In the genomic region with DNA sequence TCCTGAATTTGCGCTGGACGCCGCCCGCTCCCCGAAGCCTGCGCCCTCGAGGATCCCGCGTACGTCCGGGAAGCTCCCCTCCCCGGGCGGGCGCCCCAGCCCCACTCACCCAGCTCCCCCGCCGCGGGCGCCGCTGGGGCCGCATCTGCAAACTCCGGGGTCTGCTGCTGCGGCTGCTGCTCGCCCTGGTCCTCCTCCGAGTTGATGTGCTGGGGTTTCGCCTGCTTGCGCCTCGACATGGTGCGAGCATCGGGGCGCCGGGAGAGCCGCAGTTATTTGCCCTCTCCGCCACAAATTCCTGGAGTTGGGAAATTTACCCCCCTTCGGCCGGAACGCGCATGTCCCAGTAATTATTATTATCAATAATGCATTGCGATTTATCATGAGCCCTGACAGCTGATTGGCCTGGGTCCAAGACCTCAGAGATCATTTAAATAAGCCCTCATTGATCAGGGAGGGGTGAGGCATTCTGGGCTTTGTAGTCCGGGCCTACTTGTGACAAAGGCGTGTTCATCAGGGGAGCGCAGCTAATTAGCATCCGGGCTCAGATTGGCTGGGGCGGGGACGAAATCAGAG, we compare ENCODE assay signal across 10 cellular contexts. TPM values are rescaled to one million over a fixed set of nuclear protein-coding genes. Genes with fewer than 3 reads are reported as not detected.
DNase-seq lines count a peak whose midpoint lies in the region; ATAC-seq and TF ChIP-seq lines count a peak whose summit lies in the region.
"Had no signal": no experiment of that assay in that cellular context is flagged by ENCODE, and none has a peak within 500 bp of the region (broad histone marks: within the 10 kb centered on the region; RNA-seq: fewer than 3 reads in every experiment).

Gene SALL4 (minus strand): TSS at position 352 of the 576 bp plus-strand sequence. CDS start 113 bp downstream, at position 239.

- H3K27me3 Mint-ChIP-seq in stimulated activated naive CD8-positive, alpha-beta T cell treated with anti-CD3 and anti-CD28 coated beads, Interleukin-15, amount 100 ng/mL, for 72 hours: peaks cover 75% of the 10 kb centered on the region
- peaks cover 44% of the 10 kb centered on the region for H3K27me3 Mint-ChIP-seq in dendritic cell treated with granulocyte-macrophage colony-stimulating factor and Interleukin-4, amounts not matched to agents 40 ng/mL and 50 ng/mL, for 4 days
- H3K27me3 Mint-ChIP-seq in mesothelial cell of epicardium (ENCODE audit: low read depth): no peaks in the 10 kb centered on the region
- H3K27me3 Mint-ChIP-seq in activated CD4-positive, alpha-beta T cell treated with anti-CD3 and anti-CD28 coated beads for 36 hours: peaks cover 57% of the 10 kb centered on the region

- no peaks in the 10 kb centered on the region for H3K9me3 Mint-ChIP-seq in stimulated activated naive CD8-positive, alpha-beta T cell treated with anti-CD3 and anti-CD28 coated beads, Interleukin-15, amount 100 ng/mL, for 72 hours
- no peaks in the 10 kb centered on the region for H3K9me3 Mint-ChIP-seq in dendritic cell treated with granulocyte-macrophage colony-stimulating factor and Interleukin-4, amounts not matched to agents 40 ng/mL and 50 ng/mL, for 4 days
- no peaks in the 10 kb centered on the region for H3K9me3 Mint-ChIP-seq in mesothelial cell of epicardium
- H3K9me3 Mint-ChIP-seq in activated CD4-positive, alpha-beta T cell treated with anti-CD3 and anti-CD28 coated beads for 36 hours (ENCODE audit: low read depth): no peaks in the 10 kb centered on the region
- H3K9me3 Mint-ChIP-seq: activated T-helper 17 cell treated with anti-CD3 and anti-CD28 coated beads, Interleukin-2, amount 50 U/mL, for 72 hours had no signal

- no peak for DNase-seq in stimulated activated naive CD8-positive, alpha-beta T cell treated with anti-CD3 and anti-CD28 coated beads, Interleukin-15, amount 100 ng/mL, for 72 hours
- DNase-seq in stimulated activated naive CD8-positive, alpha-beta T cell treated with anti-CD3 and anti-CD28 coated beads, Interleukin-15, Interleukin-2, amounts not matched to agents 100 U/mL and 50 U/mL, for 24 hours: no peak
- DNase-seq in mesothelial cell of epicardium (ENCODE audit: low spot score in 2 of 2, unreplicated experiment in 2 of 2): peak in 1 of 2 experiments; percentile 63
- DNase-seq in activated CD4-positive, alpha-beta T cell treated with anti-CD3 and anti-CD28 coated beads for 36 hours: no peak
- no peak for DNase-seq in T1000 (lab: John Stamatoyannopoulos, UW)
- DNase-seq: DMS53 had no signal

- intact Hi-C loops in dendritic cell treated with granulocyte-macrophage colony-stimulating factor and Interleukin-4, amounts not matched to agents 40 ng/mL and 50 ng/mL, for 4 days (cut with micrococcal nuclease): no loop called here
- intact Hi-C loops in activated CD4-positive, alpha-beta T cell treated with anti-CD3 and anti-CD28 coated beads for 36 hours (cut with DNase I, micrococcal nuclease): loop anchor here in 1 of 2 experiments (5.0 kb wide), 1 partner anchor 100 kb away; no protein-coding TSS in a partner anchor

- CTCF ChIA-PET in activated CD4-positive, alpha-beta T cell treated with anti-CD3 and anti-CD28 coated beads for 36 hours (lab: Charles Lee): interaction anchor here (0.7 to 1.1 kb wide), 4 partner anchors 29 to 389 kb away, joined by 3 read pairs; no protein-coding TSS in a partner anchor

- POLR2A ChIA-PET in activated CD4-positive, alpha-beta T cell treated with anti-CD3 and anti-CD28 coated beads for 36 hours (lab: Charles Lee): no interaction called here

- TF ChIP-seq CTCF in mesothelial cell of epicardium (IDR thresholded peaks at IDR 0.05; ENCODE audit: unreplicated experiment): no peak

- H3K4me3 Mint-ChIP-seq in stimulated activated naive CD8-positive, alpha-beta T cell treated with anti-CD3 and anti-CD28 coated beads, Interleukin-15, amount 100 ng/mL, for 72 hours: peak within 1 kb of the TSS; percentile 82
- H3K4me3 Mint-ChIP-seq in dendritic cell treated with granulocyte-macrophage colony-stimulating factor and Interleukin-4, amounts not matched to agents 40 ng/mL and 50 ng/mL, for 4 days: peak within 1 kb of the TSS; percentile 70
- H3K4me3 Mint-ChIP-seq in mesothelial cell of epicardium: peak within 1 kb of the TSS; percentile 89
- H3K4me3 Mint-ChIP-seq in activated CD4-positive, alpha-beta T cell treated with anti-CD3 and anti-CD28 coated beads for 36 hours: no peak within 1 kb of the TSS

- H3K27ac Mint-ChIP-seq in stimulated activated naive CD8-positive, alpha-beta T cell treated with anti-CD3 and anti-CD28 coated beads, Interleukin-15, amount 100 ng/mL, for 72 hours: no peak within 1 kb of the TSS
- no peak within 1 kb of the TSS for H3K27ac Mint-ChIP-seq in dendritic cell treated with granulocyte-macrophage colony-stimulating factor and Interleukin-4, amounts not matched to agents 40 ng/mL and 50 ng/mL, for 4 days
- H3K27ac Mint-ChIP-seq in mesothelial cell of epicardium: peak within 1 kb of the TSS; percentile 43
- no peak within 1 kb of the TSS for H3K27ac Mint-ChIP-seq in activated CD4-positive, alpha-beta T cell treated with anti-CD3 and anti-CD28 coated beads for 36 hours
- H3K27ac Mint-ChIP-seq: activated T-helper 17 cell treated with anti-CD3 and anti-CD28 coated beads, Interleukin-2, amount 50 U/mL, for 72 hours had no signal

- no peak for ATAC-seq in stimulated activated naive CD8-positive, alpha-beta T cell treated with anti-CD3 and anti-CD28 coated beads, Interleukin-15, amount 100 ng/mL, for 72 hours
- ATAC-seq in stimulated activated naive CD8-positive, alpha-beta T cell treated with anti-CD3 and anti-CD28 coated beads, Interleukin-15, Interleukin-2, amounts not matched to agents 100 U/mL and 50 U/mL, for 24 hours: no peak
- no peak for ATAC-seq in GM19397 (IDR thresholded peaks at IDR 0.05; ENCODE audit: unreplicated experiment)
- no peak for ATAC-seq in activated CD4-positive, alpha-beta T cell treated with anti-CD3 and anti-CD28 coated beads for 36 hours
- no peak for ATAC-seq in GM21390 (IDR thresholded peaks at IDR 0.05; ENCODE audit: unreplicated experiment)
- ATAC-seq: activated T-helper 17 cell treated with anti-CD3 and anti-CD28 coated beads, Interleukin-2, amount 50 U/mL, for 72 hours had no signal

- no peaks in the 10 kb centered on the region for H3K36me3 Mint-ChIP-seq in dendritic cell treated with granulocyte-macrophage colony-stimulating factor and Interleukin-4, amounts not matched to agents 40 ng/mL and 50 ng/mL, for 4 days (ENCODE audit: low read depth)
- H3K36me3 Mint-ChIP-seq in mesothelial cell of epicardium: no peaks in the 10 kb centered on the region
- H3K36me3 Mint-ChIP-seq in activated CD4-positive, alpha-beta T cell treated with anti-CD3 and anti-CD28 coated beads for 36 hours (ENCODE audit: low read depth): no peaks in the 10 kb centered on the region

- H3K4me1 Mint-ChIP-seq in stimulated activated naive CD8-positive, alpha-beta T cell treated with anti-CD3 and anti-CD28 coated beads, Interleukin-15, amount 100 ng/mL, for 72 hours: peaks cover 15% of the 10 kb centered on the region
- H3K4me1 Mint-ChIP-seq in dendritic cell treated with granulocyte-macrophage colony-stimulating factor and Interleukin-4, amounts not matched to agents 40 ng/mL and 50 ng/mL, for 4 days (ENCODE audit: low read depth): peaks cover 25% of the 10 kb centered on the region
- H3K4me1 Mint-ChIP-seq in mesothelial cell of epicardium: peaks cover 44% of the 10 kb centered on the region
- H3K4me1 Mint-ChIP-seq in activated CD4-positive, alpha-beta T cell treated with anti-CD3 and anti-CD28 coated beads for 36 hours: peaks cover 8% of the 10 kb centered on the region
- H3K4me1 Mint-ChIP-seq: activated T-helper 17 cell treated with anti-CD3 and anti-CD28 coated beads, Interleukin-2, amount 50 U/mL, for 72 hours had no signal

RNA-seq across cellular contexts. Expression of gene SALL4, which starts in this region (rescaled TPM):
- total RNA-seq in mesothelial cell of epicardium: 14.8 to 20.5 TPM (median 18.9 TPM) in 3 replicates
- total RNA-seq in activated CD4-positive, alpha-beta T cell treated with anti-CD3 and anti-CD28 coated beads for 36 hours: under 1 TPM in 1 of 2 experiments, not detected in 1; 0.11 TPM

Comparison
In these comparisons a context has a peak if more than half of its experiments do, and no peak if none do; other contexts are left out.
1. RNA of gene SALL4 (total RNA-seq): 14.8 to 20.5 TPM in mesothelial cell of epicardium; 0.11 TPM in activated CD4-positive, alpha-beta T cell treated with anti-CD3 and anti-CD28 coated beads for 36 hours; every median in the first group is over 10 times any median in the second.